ENCODE assay signal across 21 cellular contexts in genomic region chr4:13584481-13584880, GRCh38. TPM values are rescaled to one million over a fixed set of nuclear protein-coding genes. Genes with fewer than 3 reads are reported as not detected.
"Had no signal": no experiment of that assay in that cellular context is flagged by ENCODE, and none has a peak within 500 bp of the region (broad histone marks: within the 10 kb centered on the region; RNA-seq: fewer than 3 reads in every experiment).

No MANE protein-coding gene starts in this region.

- H3K4me1 ChIP-seq: left lung, upper lobe of right lung had no signal

- H3K4me3 Mint-ChIP-seq: activated CD4-positive, alpha-beta memory T cell treated with anti-CD3 and anti-CD28 coated beads, Interleukin-2, amount 10 ng/mL, durations not matched to agents 7 days and 5 days; activated T-cell treated with anti-CD3 and anti-CD28 coated beads, Interleukin-2, amount 50 U/mL, for 72 hours; brain; effector memory CD8-positive, alpha-beta T cell; naive thymus-derived CD8-positive, alpha-beta T cell; T-helper 17 cell had no signal

- H3K27ac ChIP-seq: dorsolateral prefrontal cortex, left lung, upper lobe of right lung had no signal

- H3K9me3 Mint-ChIP-seq: activated CD4-positive, alpha-beta memory T cell treated with anti-CD3 and anti-CD28 coated beads, Interleukin-2, amount 10 ng/mL, durations not matched to agents 7 days and 5 days; activated naive CD4-positive, alpha-beta T cell treated with anti-CD3 and anti-CD28 coated beads, Interleukin-2, amount 50 U/mL, for 72 hours; activated T-cell treated with anti-CD3 and anti-CD28 coated beads, Interleukin-2, amount 50 U/mL, for 72 hours; brain; effector memory CD8-positive, alpha-beta T cell; naive thymus-derived CD8-positive, alpha-beta T cell had no signal

- H3K27me3 ChIP-seq: dorsolateral prefrontal cortex, left lung, upper lobe of right lung had no signal

- H3K27ac Mint-ChIP-seq: activated CD4-positive, alpha-beta memory T cell treated with anti-CD3 and anti-CD28 coated beads, Interleukin-2, amount 10 ng/mL, durations not matched to agents 7 days and 5 days; activated naive CD4-positive, alpha-beta T cell treated with anti-CD3 and anti-CD28 coated beads, Interleukin-2, amount 50 U/mL, for 72 hours; activated T-cell treated with anti-CD3 and anti-CD28 coated beads, Interleukin-2, amount 50 U/mL, for 72 hours; progenitor cell of endocrine pancreas; T-helper 17 cell had no signal

- ATAC-seq: activated naive CD4-positive, alpha-beta T cell treated with anti-CD3 and anti-CD28 coated beads, Interleukin-2, amount 50 U/mL, for 72 hours; activated T-cell treated with anti-CD3 and anti-CD28 coated beads, Interleukin-2, amount 50 U/mL, for 72 hours; effector memory CD8-positive, alpha-beta T cell; left lung; naive thymus-derived CD8-positive, alpha-beta T cell; stimulated activated naive CD8-positive, alpha-beta T cell treated with anti-CD3 and anti-CD28 coated beads, Interleukin-15, Interleukin-2, amounts not matched to agents 100 U/mL and 50 U/mL, for 24 hours; T-helper 17 cell; upper lobe of right lung had no signal

- DNase-seq: activated CD4-positive, alpha-beta memory T cell treated with anti-CD3 and anti-CD28 coated beads, Interleukin-2, amount 10 ng/mL, durations not matched to agents 7 days and 5 days; activated CD4-positive, alpha-beta T cell treated with anti-CD3 and anti-CD28 coated beads for 4 hours; activated CD4-positive, CD25-positive, alpha-beta regulatory T cell; activated gamma-delta T cell; activated T-cell treated with anti-CD3 and anti-CD28 coated beads, Interleukin-2, amount 50 U/mL, for 72 hours; aorta; dorsolateral prefrontal cortex; effector memory CD8-positive, alpha-beta T cell; foreskin melanocyte; hippocampal formation; kidney glomerular epithelial cell; left lung; naive thymus-derived CD8-positive, alpha-beta T cell; stimulated activated CD4-positive, alpha-beta T cell treated with anti-CD3 and anti-CD28 coated beads, Interleukin-4, amount 100 ng/mL, for 24 hours; stimulated activated naive CD8-positive, alpha-beta T cell treated with anti-CD3 and anti-CD28 coated beads, Interleukin-15, Interleukin-2, amounts not matched to agents 100 U/mL and 50 U/mL, for 24 hours; T-helper 17 cell; upper lobe of right lung had no signal

- H3K4me3 ChIP-seq: dorsolateral prefrontal cortex, left lung, lung, upper lobe of right lung had no signal

- H3K9me3 ChIP-seq: left lung, upper lobe of right lung had no signal

- H3K4me1 Mint-ChIP-seq: brain, T-helper 17 cell had no signal

- H3K27me3 Mint-ChIP-seq: activated CD4-positive, alpha-beta memory T cell treated with anti-CD3 and anti-CD28 coated beads, Interleukin-2, amount 10 ng/mL, durations not matched to agents 7 days and 5 days; brain; effector memory CD8-positive, alpha-beta T cell; naive thymus-derived CD8-positive, alpha-beta T cell; progenitor cell of endocrine pancreas; T-helper 17 cell had no signal

RNA-seq across cellular contexts. Expression of gene NKX3-2, which starts 40.2 kb away (rescaled TPM):
- total RNA-seq: activated CD4-positive, alpha-beta memory T cell treated with anti-CD3 and anti-CD28 coated beads, Interleukin-2, amount 10 ng/mL, durations not matched to agents 7 days and 5 days; activated naive CD4-positive, alpha-beta T cell treated with anti-CD3 and anti-CD28 coated beads, Interleukin-2, amount 50 U/mL, for 72 hours; activated T-cell treated with anti-CD3 and anti-CD28 coated beads, Interleukin-2, amount 50 U/mL, for 72 hours; dorsolateral prefrontal cortex; left lung; lung; naive thymus-derived CD8-positive, alpha-beta T cell; T-helper 17 cell; upper lobe of right lung had no signal
- polyA plus RNA-seq: aorta; lung; naive thymus-derived CD8-positive, alpha-beta T cell had no signal
